ENCODE assay signal across 21 cellular contexts in the genomic region with DNA sequence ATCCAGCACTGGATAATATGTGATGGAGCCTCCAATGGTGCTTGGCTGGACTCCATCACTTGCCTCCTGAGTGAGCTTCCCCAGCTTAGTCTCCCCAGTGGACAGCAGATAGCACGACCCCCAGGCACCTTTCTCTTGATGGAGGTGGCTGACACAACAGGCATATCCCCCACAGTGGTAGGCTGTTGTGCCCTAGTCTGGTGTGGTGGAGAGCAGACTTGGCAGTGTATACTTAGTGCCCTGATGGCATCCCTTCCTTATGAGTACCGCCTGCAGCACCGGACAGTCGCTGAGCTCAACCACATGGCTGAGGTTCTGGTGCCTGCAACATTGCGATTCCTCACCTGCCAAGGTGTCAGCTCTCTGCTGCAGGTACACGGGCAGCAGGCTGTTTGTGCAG.
"Had no signal": no experiment of that assay in that cellular context is flagged by ENCODE, and none has a peak within 500 bp of the region (broad histone marks: within the 10 kb centered on the region; RNA-seq: fewer than 3 reads in every experiment).

No MANE protein-coding gene starts in this region.

- H3K4me3 Mint-ChIP-seq: effector memory CD8-positive, alpha-beta T cell; mesothelial cell of epicardium; naive B cell; natural killer cell treated with Interleukin-12 subunit alpha and Interleukin-12 subunit beta and Interleukin-15 and Interleukin-18, amount 100 ng/mL, for 72 hours; neural crest cell; stimulated activated memory B cell treated with anti-CD40 and anti-IgM and Interleukin-4, amounts not matched to agents 10 μg/mL and 1 μg/mL and 100 μg/mL, for 72 hours; stimulated activated naive CD8-positive, alpha-beta T cell treated with anti-CD3 and anti-CD28 coated beads, Interleukin-15, Interleukin-2, amounts not matched to agents 100 ng/mL and 50 ng/mL, for 24 hours had no signal

- H3K27me3 Mint-ChIP-seq: effector memory CD8-positive, alpha-beta T cell; naive B cell; natural killer cell treated with Interleukin-12 subunit alpha and Interleukin-12 subunit beta and Interleukin-15 and Interleukin-18, amount 100 ng/mL, for 72 hours; stimulated activated memory B cell treated with anti-CD40 and anti-IgM and Interleukin-4, amounts not matched to agents 10 μg/mL and 1 μg/mL and 100 μg/mL, for 72 hours; stimulated activated naive CD8-positive, alpha-beta T cell treated with anti-CD3 and anti-CD28 coated beads, Interleukin-15, Interleukin-2, amounts not matched to agents 100 ng/mL and 50 ng/mL, for 24 hours had no signal

- H3K27ac Mint-ChIP-seq: effector memory CD8-positive, alpha-beta T cell; mesothelial cell of epicardium; natural killer cell treated with Interleukin-12 subunit alpha and Interleukin-12 subunit beta and Interleukin-15 and Interleukin-18, amount 100 ng/mL, for 72 hours; stimulated activated memory B cell treated with anti-CD40 and anti-IgM and Interleukin-4, amounts not matched to agents 10 μg/mL and 1 μg/mL and 100 μg/mL, for 72 hours; stimulated activated naive CD8-positive, alpha-beta T cell treated with anti-CD3 and anti-CD28 coated beads, Interleukin-15, Interleukin-2, amounts not matched to agents 100 ng/mL and 50 ng/mL, for 24 hours had no signal

- H3K9me3 Mint-ChIP-seq: effector memory CD8-positive, alpha-beta T cell; mesothelial cell of epicardium; naive B cell; natural killer cell treated with Interleukin-12 subunit alpha and Interleukin-12 subunit beta and Interleukin-15 and Interleukin-18, amount 100 ng/mL, for 72 hours; neural crest cell; stimulated activated memory B cell treated with anti-CD40 and anti-IgM and Interleukin-4, amounts not matched to agents 10 μg/mL and 1 μg/mL and 100 μg/mL, for 72 hours; stimulated activated naive CD8-positive, alpha-beta T cell treated with anti-CD3 and anti-CD28 coated beads, Interleukin-15, Interleukin-2, amounts not matched to agents 100 ng/mL and 50 ng/mL, for 24 hours had no signal

- H3K4me1 Mint-ChIP-seq: mesothelial cell of epicardium; naive B cell; neural crest cell; stimulated activated memory B cell treated with anti-CD40 and anti-IgM and Interleukin-4, amounts not matched to agents 10 μg/mL and 1 μg/mL and 100 μg/mL, for 72 hours had no signal

- H3K36me3 Mint-ChIP-seq: mesothelial cell of epicardium; naive B cell; natural killer cell treated with Interleukin-12 subunit alpha and Interleukin-12 subunit beta and Interleukin-15 and Interleukin-18, amount 100 ng/mL, for 72 hours had no signal

- ATAC-seq: effector memory CD8-positive, alpha-beta T cell; esophagus mucosa; gastroesophageal sphincter; left lung; natural killer cell treated with Interleukin-12 subunit alpha and Interleukin-12 subunit beta and Interleukin-15 and Interleukin-18, amount 100 ng/mL, for 72 hours; sciatic nerve; stimulated activated memory B cell treated with anti-CD40 and anti-IgM and Interleukin-4, amounts not matched to agents 10 μg/mL and 1 μg/mL and 100 μg/mL, for 72 hours had no signal

- DNase-seq: cortex of kidney; effector memory CD8-positive, alpha-beta T cell; foreskin fibroblast; heart left ventricle; left cardiac atrium; left lung; mesenchymal stem cell; mucosa of descending colon; naive B cell; stimulated activated CD4-positive, alpha-beta T cell treated with anti-CD3 and anti-CD28 coated beads, Interleukin-2, amount 100 ng/mL, for 24 hours; stimulated activated CD4-positive, alpha-beta T cell treated with anti-CD3 and anti-CD28 coated beads, Interleukin-4, amount 100 ng/mL, for 24 hours; thyroid gland; trophoblast cell had no signal
